In genomic region chr3:34696831-34697230, GRCh38 we compare ENCODE assay signal across 19 cellular contexts.
DNase-seq lines count a peak whose midpoint lies in the region; ATAC-seq and TF ChIP-seq lines count a peak whose summit lies in the region.
"Had no signal": no experiment of that assay in that cellular context is flagged by ENCODE, and none has a peak within 500 bp of the region (broad histone marks: within the 10 kb centered on the region; RNA-seq: fewer than 3 reads in every experiment).

No MANE protein-coding gene starts in this region.

- 74% methylated on average over 4 of the region's 4 CpGs for WGBS in mammary epithelial cell (ENCODE audit: low coverage, missing lambda C conversion rate)

- DNase-seq in MCF 10A (ENCODE audit: unreplicated experiment) (peak; percentile 44), mammary epithelial cell (no peak), chondrocyte (ENCODE audit: low spot score) (no peak), osteocyte (ENCODE audit: extremely low spot score, unreplicated experiment) (no peak), SKM-1 treated with dmso at 0.1 percent for 144 hours (lab: John Stamatoyannopoulos, UW; ENCODE audit: unreplicated experiment) (no peak)
- DNase-seq: AML-193; CD4-positive, alpha-beta memory T cell; DMS153; DMS79; GF-D8; H9; IMR-90 had no signal

- POLR2A ChIA-PET in MCF 10A (lab: Yijun Ruan, JAX), result no interaction called here

- ATAC-seq in HG03354 (IDR thresholded peaks at IDR 0.05; ENCODE audit: poor library complexity, severe bottlenecking, unreplicated experiment), result no peak
- no peak for ATAC-seq in GM21717 (IDR thresholded peaks at IDR 0.05; ENCODE audit: unreplicated experiment)
- ATAC-seq: A549, K562 had no signal

- TF ChIP-seq CTCF in MCF 10A (IDR thresholded peaks at IDR 0.05; ENCODE audit: unreplicated experiment), result no peak
- TF ChIP-seq CTCF in mammary epithelial cell (conservative IDR thresholded peaks at IDR 0.05 in 1 of 2, IDR thresholded peaks at IDR 0.05 in 1 of 2; ENCODE audit: extremely low read depth in 1 of 2, insufficient read depth in 1 of 2, low read depth in 1 of 2, low read length in 2 of 2), result no peak
- TF ChIP-seq CTCF in chondrocyte (IDR thresholded peaks at IDR 0.05), result no peak
- TF ChIP-seq CTCF in osteocyte (IDR thresholded peaks at IDR 0.05), result no peak

- dilution Hi-C loops in mammary epithelial cell (cut with HindIII; ENCODE audit: low sequenced_read_pairs), result no loop called here

- H3K36me3 Mint-ChIP-seq in MCF 10A (ENCODE audit: insufficient read depth, unreplicated experiment) (no peaks in the 10 kb centered on the region), chondrocyte (ENCODE audit: low read depth) (peaks cover 5% of the 10 kb centered on the region), osteocyte (ENCODE audit: unreplicated experiment) (peaks cover 55% of the 10 kb centered on the region)
- H3K36me3 Mint-ChIP-seq: CD14-positive monocyte; CD4-positive, alpha-beta memory T cell had no signal

- BruUV-seq in MCF 10A (replicated peaks; lab: Mats Ljungman, UMichigan) (no TSS peak), mammary epithelial cell (replicated peaks; lab: Mats Ljungman, UMichigan) (no TSS peak)

- H3K4me2 ChIP-seq in mammary epithelial cell (ENCODE audit: insufficient read depth, low read depth, low read length), result no peak overlapping the region
- H3K4me2 ChIP-seq: A549, BLaER1 had no signal

- H3K27ac ChIP-seq in mammary epithelial cell (ENCODE audit: insufficient read depth, low read depth, low read length), result no peak overlapping the region
- H3K27ac ChIP-seq: 22Rv1, A549, BLaER1 had no signal

- no peak overlapping the region for H3K4me3 ChIP-seq in mammary epithelial cell (replicated peaks in 1 of 3; ENCODE audit: insufficient read depth in 1 of 3, low read depth in 2 of 3, low read length in 3 of 3)
- H3K4me3 ChIP-seq: A549, BLaER1, K562 had no signal

- CTCF ChIA-PET in MCF 10A (lab: Yijun Ruan, JAX), result interaction anchor here (0.6 to 1.8 kb wide), 2 partner anchors 13 to 594 kb away, joined by 4 to 9 read pairs; no protein-coding TSS in a partner anchor
- CTCF ChIA-PET in mammary epithelial cell (lab: Charles Lee; ENCODE audit: low non-redundant PET), result no interaction called here

- H3K27ac Mint-ChIP-seq in MCF 10A (ENCODE audit: low read depth, unreplicated experiment), result no peak overlapping the region
- H3K27ac Mint-ChIP-seq in chondrocyte (ENCODE audit: unreplicated experiment), result peak overlapping the region; percentile 33
- H3K27ac Mint-ChIP-seq in osteocyte (ENCODE audit: unreplicated experiment), result peak overlapping the region; percentile 41
- H3K27ac Mint-ChIP-seq: CD14-positive monocyte; CD4-positive, alpha-beta memory T cell; H9 had no signal

- no peaks in the 10 kb centered on the region for H3K36me3 ChIP-seq in mammary epithelial cell (ENCODE audit: insufficient read depth, low read length)
- H3K36me3 ChIP-seq: BLaER1 had no signal

- intact Hi-C loops in MCF 10A (cut with micrococcal nuclease), result no loop called here
- intact Hi-C loops in mammary epithelial cell (cut with micrococcal nuclease), result no loop called here

- no peak overlapping the region for H3K4me3 Mint-ChIP-seq in MCF 10A (ENCODE audit: unreplicated experiment)
- H3K4me3 Mint-ChIP-seq in chondrocyte (ENCODE audit: unreplicated experiment), result no peak overlapping the region
- H3K4me3 Mint-ChIP-seq in osteocyte (ENCODE audit: unreplicated experiment), result no peak overlapping the region
- H3K4me3 Mint-ChIP-seq: CD14-positive monocyte; CD4-positive, alpha-beta memory T cell; H9 had no signal

- in situ Hi-C loops in mammary epithelial cell (cut with MboI; ENCODE audit: low sequenced_read_pairs in 2 of 2), result loop anchor here in 1 of 2 donors (25.0 kb wide), 2 partner anchors 710 to 810 kb away; no protein-coding TSS in a partner anchor

- H3K9me3 Mint-ChIP-seq in MCF 10A (ENCODE audit: unreplicated experiment) (no peaks in the 10 kb centered on the region), chondrocyte (ENCODE audit: low read depth) (peaks cover 34% of the 10 kb centered on the region), osteocyte (ENCODE audit: unreplicated experiment) (peaks cover 29% of the 10 kb centered on the region)

- H2AFZ ChIP-seq in mammary epithelial cell (ENCODE audit: low read depth, low read length), result no peak overlapping the region

- no peaks in the 10 kb centered on the region for H3K4me1 ChIP-seq in mammary epithelial cell (ENCODE audit: insufficient read depth, low read length)
- H3K4me1 ChIP-seq: A549, BLaER1 had no signal

- no peaks in the 10 kb centered on the region for H3K79me2 ChIP-seq in mammary epithelial cell (ENCODE audit: insufficient read depth, low read length)

- H4K20me1 ChIP-seq in mammary epithelial cell (ENCODE audit: insufficient read depth, low read length), result no peaks in the 10 kb centered on the region
- H4K20me1 ChIP-seq: BLaER1 had no signal

- H3K9me3 ChIP-seq in mammary epithelial cell (replicated peaks; ENCODE audit: insufficient read depth, low read length), result no peaks in the 10 kb centered on the region

- no peaks in the 10 kb centered on the region for H3K27me3 ChIP-seq in mammary epithelial cell (ENCODE audit: insufficient read depth, low read length)
- H3K27me3 ChIP-seq: BLaER1 had no signal

- H3K27me3 Mint-ChIP-seq in MCF 10A (ENCODE audit: insufficient read depth, unreplicated experiment), result no peaks in the 10 kb centered on the region
- H3K27me3 Mint-ChIP-seq in chondrocyte (ENCODE audit: low read depth), result no peaks in the 10 kb centered on the region
- H3K27me3 Mint-ChIP-seq in osteocyte (ENCODE audit: unreplicated experiment), result no peaks in the 10 kb centered on the region
- H3K27me3 Mint-ChIP-seq: CD4-positive, alpha-beta memory T cell had no signal

- H3K4me1 Mint-ChIP-seq in MCF 10A (ENCODE audit: insufficient read depth, unreplicated experiment) (no peaks in the 10 kb centered on the region), chondrocyte (ENCODE audit: low read depth) (peaks cover 12% of the 10 kb centered on the region), osteocyte (ENCODE audit: unreplicated experiment) (peaks cover 8% of the 10 kb centered on the region)
- H3K4me1 Mint-ChIP-seq: CD14-positive monocyte; CD4-positive, alpha-beta memory T cell; H9 had no signal

- H3K9ac ChIP-seq in mammary epithelial cell (ENCODE audit: insufficient read depth, low read length), result no peak overlapping the region
- H3K9ac ChIP-seq: BLaER1 had no signal
